ENCODE assay signal across 25 cellular contexts in genomic region chr6:146009338-146009737, GRCh38.
"Had no signal": no experiment of that assay in that cellular context is flagged by ENCODE, and none has a peak within 500 bp of the region (broad histone marks: within the 10 kb centered on the region; RNA-seq: fewer than 3 reads in every experiment).

No MANE protein-coding gene starts in this region.

- ATAC-seq: stimulated activated effector memory CD8-positive, alpha-beta T cell treated with anti-CD3 and anti-CD28 coated beads, Interleukin-12 subunit alpha, Interleukin-12 subunit beta, amount 100 ng/mL, for 72 hours; stimulated activated memory B cell treated with anti-CD40 and anti-IgM and Interleukin-4, amounts not matched to agents 10 μg/mL and 1 μg/mL and 100 μg/mL, for 72 hours; stimulated activated naive B cell treated with anti-CD40 and anti-IgM and Interleukin-4, amounts not matched to agents 10 μg/mL and 1 μg/mL and 100 μg/mL, for 72 hours; stimulated activated naive CD8-positive, alpha-beta T cell treated with anti-CD3 and anti-CD28 coated beads, Interleukin-15, amount 100 ng/mL, for 72 hours; stimulated activated naive CD8-positive, alpha-beta T cell treated with anti-CD3 and anti-CD28 coated beads, Interleukin-15, Interleukin-2, amounts not matched to agents 100 U/mL and 50 U/mL, for 24 hours; upper lobe of right lung had no signal

- H3K27me3 ChIP-seq: stomach, suprapubic skin, testis, thyroid gland, tibial artery, tibial nerve, transverse colon, upper lobe of left lung, upper lobe of right lung, uterus, vagina had no signal

- H3K27ac ChIP-seq: stomach, suprapubic skin, testis, thoracic aorta, thyroid gland, tibial artery, tibial nerve, transverse colon, upper lobe of left lung, upper lobe of right lung, uterus, vagina had no signal

- H3K4me1 ChIP-seq: stomach, suprapubic skin, testis, thyroid gland, tibial artery, tibial nerve, transverse colon, upper lobe of left lung, upper lobe of right lung, uterus, vagina had no signal

- H3K9me3 ChIP-seq: testis, thoracic aorta, thyroid gland, transverse colon, upper lobe of right lung, uterus, vagina had no signal

- H3K4me3 ChIP-seq: stomach, suprapubic skin, testis, thoracic aorta, thyroid gland, tibial artery, tibial nerve, transverse colon, upper lobe of left lung, upper lobe of right lung, uterus, vagina had no signal

- DNase-seq: stimulated activated CD4-positive, alpha-beta T cell treated with anti-CD3 and anti-CD28 coated beads, Interleukin-2, amount 100 ng/mL, for 48 hours; stimulated activated CD4-positive, alpha-beta T cell treated with anti-CD3 and anti-CD28 coated beads, Interleukin-4, amount 100 ng/mL, for 1 hour; stimulated activated CD4-positive, alpha-beta T cell treated with anti-CD3 and anti-CD28 coated beads, Interleukin-4, amount 100 ng/mL, for 24 hours; stimulated activated CD4-positive, alpha-beta T cell treated with anti-CD3 and anti-CD28 coated beads, Interleukin-4, amount 100 ng/mL, for 4 hours; stimulated activated CD8-positive, alpha-beta memory T cell treated with anti-CD3 and anti-CD28 coated beads, Interleukin-4, amount 100 ng/mL, for 48 hours; stimulated activated naive B cell treated with anti-CD40 and anti-IgM and Interleukin-4, amounts not matched to agents 10 μg/mL and 1 μg/mL and 100 μg/mL, for 72 hours; stimulated activated naive CD4-positive, alpha-beta T cell; stimulated activated naive CD4-positive, alpha-beta T cell treated with Interleukin-2 at 50 U/mL for 16 hours; stimulated activated naive CD8-positive, alpha-beta T cell treated with anti-CD3 and anti-CD28 coated beads, Interleukin-15, amount 100 ng/mL, for 72 hours; stimulated activated naive CD8-positive, alpha-beta T cell treated with anti-CD3 and anti-CD28 coated beads, Interleukin-15, Interleukin-2, amounts not matched to agents 100 U/mL and 50 U/mL, for 24 hours; stomach; substantia nigra; testis; thyroid gland; tibial artery; transverse colon; upper lobe of left lung; upper lobe of right lung; uterus had no signal

- H3K36me3 ChIP-seq: stomach, suprapubic skin, thoracic aorta, thyroid gland, tibial artery, tibial nerve, transverse colon, upper lobe of left lung, upper lobe of right lung, uterus, vagina had no signal
